9 cellular contexts compared by ENCODE assay signal in genomic region chr4:120718979-120719566, GRCh38.
DNase-seq lines count a peak whose midpoint lies in the region; ATAC-seq, FAIRE-seq and TF ChIP-seq lines count a peak whose summit lies in the region.
"Had no signal": no experiment of that assay in that cellular context is flagged by ENCODE, and none has a peak within 500 bp of the region (broad histone marks: within the 10 kb centered on the region; RNA-seq: fewer than 3 reads in every experiment).

No MANE protein-coding gene starts in this region.

- H3K4me3 ChIP-seq in CD4-positive, alpha-beta memory T cell (ENCODE audit: low read length in 2 of 2): no peak overlapping the region
- H3K4me3 ChIP-seq in bronchial epithelial cell (ENCODE audit: low read depth, low read length) (no peak overlapping the region), liver (ENCODE audit: low read depth in 1 of 3, low read length in 3 of 3) (no peak overlapping the region)
- H3K4me3 ChIP-seq: skin epidermis had no signal

- no peaks in the 10 kb centered on the region for H3K36me3 Mint-ChIP-seq in CD4-positive, alpha-beta memory T cell

- no peak overlapping the region for H3K9ac ChIP-seq in liver (ENCODE audit: low read depth in 1 of 2, low read length in 2 of 2)

- H3K4me3 Mint-ChIP-seq in CD4-positive, alpha-beta memory T cell: no peak overlapping the region

- no peaks in the 10 kb centered on the region for H3K4me1 ChIP-seq in CD4-positive, alpha-beta memory T cell (ENCODE audit: insufficient read depth, low read length)
- H3K4me1 ChIP-seq in liver (ENCODE audit: control insufficient read depth in 4 of 4, insufficient read depth in 4 of 4, low read length in 3 of 4): no peaks in the 10 kb centered on the region

- no peaks in the 10 kb centered on the region for H3K27me3 ChIP-seq in CD4-positive, alpha-beta memory T cell (ENCODE audit: insufficient read depth, low read length)
- H3K27me3 ChIP-seq in bronchial epithelial cell (ENCODE audit: control insufficient read depth, insufficient read depth, low read length): no peaks in the 10 kb centered on the region
- H3K27me3 ChIP-seq in liver (ENCODE audit: control insufficient read depth in 4 of 4, insufficient read depth in 4 of 4, low read length in 3 of 4): no peaks in the 10 kb centered on the region

- peaks cover 2 to 3% of the 10 kb centered on the region in 2 donors for H3K27me3 Mint-ChIP-seq in CD4-positive, alpha-beta memory T cell

- no peak for TF ChIP-seq POLR2A in GM18505 (IDR thresholded peaks at IDR 0.05; ENCODE audit: borderline replicate concordance, extremely low read depth, insufficient read depth, insufficient read length)

- WGBS in liver: 28% methylated on average over 5 of the region's 5 CpGs

- peak in 4 of 5 donors; percentile 6 to 11 (median 7) for DNase-seq in CD4-positive, alpha-beta memory T cell
- DNase-seq in NCI-H460 (ENCODE audit: extremely low read depth, low read depth) (peak; percentile 30), bronchial epithelial cell (ENCODE audit: low read depth) (peak; percentile 31), DMS79 treated with DMSO at 0.1 percent for 48 hours (lab: John Stamatoyannopoulos, UW) (no peak), omental fat pad (ENCODE audit: low spot score) (no peak)

- H3K4me1 Mint-ChIP-seq in CD4-positive, alpha-beta memory T cell: no peaks in the 10 kb centered on the region

- H3K9me3 ChIP-seq in CD4-positive, alpha-beta memory T cell (ENCODE audit: control insufficient read depth in 1 of 2, low read length in 2 of 2): no peaks in the 10 kb centered on the region
- no peaks in the 10 kb centered on the region for H3K9me3 ChIP-seq in liver (ENCODE audit: control insufficient read depth in 4 of 4, low read length in 3 of 4)

- TF ChIP-seq CTCF in bronchial epithelial cell (IDR thresholded peaks at IDR 0.05; ENCODE audit: insufficient read depth, low read length, severe bottlenecking) (peak; percentile 72), liver (IDR thresholded peaks at IDR 0.05; ENCODE audit: low read depth, low read length, missing input control) (peak; percentile 50), omental fat pad (IDR thresholded peaks at IDR 0.05) (no peak)

- H3K27ac Mint-ChIP-seq in CD4-positive, alpha-beta memory T cell: no peak overlapping the region

- CTCF ChIA-PET in CD4-positive, alpha-beta memory T cell (lab: Charles Lee; ENCODE audit: partially characterized antibody): interaction anchor here (1.5 kb wide), 1 partner anchor 19 kb away, joined by 3 read pairs; no protein-coding TSS in a partner anchor

- POLR2A ChIA-PET in CD4-positive, alpha-beta memory T cell (lab: Charles Lee; ENCODE audit: partially characterized antibody): no interaction called here

- no peaks in the 10 kb centered on the region for H3K9me3 Mint-ChIP-seq in CD4-positive, alpha-beta memory T cell

- no peaks in the 10 kb centered on the region for H3K36me3 ChIP-seq in CD4-positive, alpha-beta memory T cell (ENCODE audit: insufficient read depth, low read length)
- H3K36me3 ChIP-seq in bronchial epithelial cell (ENCODE audit: control insufficient read depth, insufficient read depth, low read length): no peaks in the 10 kb centered on the region
- H3K36me3 ChIP-seq in liver (ENCODE audit: control insufficient read depth in 4 of 4, insufficient read depth in 3 of 4, low read depth in 1 of 4, low read length in 3 of 4): no peaks in the 10 kb centered on the region

- intact Hi-C loops in CD4-positive, alpha-beta memory T cell (cut with micrococcal nuclease): loop anchor here (1.0 kb wide), 1 partner anchor 588 kb away; no protein-coding TSS in a partner anchor

- TF ChIP-seq RAD21 in liver (IDR thresholded peaks at IDR 0.05): peak; percentile 66 to 74

- peak; percentile 74 for ATAC-seq in GM18505 (IDR thresholded peaks at IDR 0.05; ENCODE audit: unreplicated experiment)
- ATAC-seq in HG02981 (IDR thresholded peaks at IDR 0.05; ENCODE audit: unreplicated experiment): peak; percentile 78
- no peak for ATAC-seq in omental fat pad (ENCODE audit: low FRiP score)

- H3K27ac ChIP-seq in CD4-positive, alpha-beta memory T cell (ENCODE audit: low read depth, low read length): no peak overlapping the region
- H3K27ac ChIP-seq in liver (ENCODE audit: low read depth in 1 of 2, low read length in 2 of 2): no peak overlapping the region
- H3K27ac ChIP-seq: skin epidermis had no signal

- FAIRE-seq in bronchial epithelial cell (lab: Jason Lieb, UNC): no peak

TF ChIP-seq in liver, 16 proteins besides CTCF, POLR2A, EP300 and RAD21:
- TF ChIP-seq HNF4A (conservative IDR thresholded peaks at IDR 0.05): no peak
- no peak for TF ChIP-seq SP1 (IDR thresholded peaks at IDR 0.05)
- TF ChIP-seq NR2F2 (IDR thresholded peaks at IDR 0.05): no peak
- no peak for TF ChIP-seq MAX (IDR thresholded peaks at IDR 0.05)
- no peak for TF ChIP-seq ZBTB33 (IDR thresholded peaks at IDR 0.05)
- no peak for TF ChIP-seq REST (IDR thresholded peaks at IDR 0.05)
- no peak for TF ChIP-seq RXRA (IDR thresholded peaks at IDR 0.05)
- TF ChIP-seq HNF4G (IDR thresholded peaks at IDR 0.05): no peak
- no peak for TF ChIP-seq JUND (IDR thresholded peaks at IDR 0.05)
- TF ChIP-seq EGR1 (IDR thresholded peaks at IDR 0.05; ENCODE audit: low read depth in 2 of 2): no peak
- TF ChIP-seq TAF1 (conservative IDR thresholded peaks at IDR 0.05): no peak
- TF ChIP-seq YY1 (IDR thresholded peaks at IDR 0.05): no peak

Comparison
In these comparisons a context has a peak if more than half of its experiments do, and no peak if none do; other contexts are left out.
1. DNase-seq: peak in CD4-positive, alpha-beta memory T cell (4 of 5), NCI-H460 (single experiment) and bronchial epithelial cell (single experiment); none in DMS79 treated with DMSO at 0.1 percent for 48 hours (single experiment) and omental fat pad (single experiment).
2. CTCF ChIP-seq: peak in bronchial epithelial cell (single experiment) and liver (single experiment); none in omental fat pad (0 of 3).